1 cellular context compared by ENCODE assay signal in the genomic region with DNA sequence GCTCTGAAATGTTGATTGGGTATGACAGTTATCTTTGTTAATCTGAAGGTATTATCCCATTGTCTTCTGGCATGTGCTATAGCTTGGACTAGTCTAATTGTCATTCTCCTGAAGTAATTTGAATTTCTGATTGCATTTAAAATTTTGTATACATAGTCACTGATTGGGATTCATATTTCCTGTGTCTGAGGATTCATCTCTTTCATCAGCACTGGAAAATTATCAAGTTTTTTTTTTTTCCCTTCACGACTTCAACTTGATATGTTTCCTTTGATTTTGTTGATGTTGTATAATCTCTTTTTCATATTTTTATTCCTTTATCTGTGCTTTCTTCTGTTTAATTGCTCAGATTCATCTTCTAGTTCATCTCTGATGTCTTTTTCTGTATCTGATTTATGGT.
TF ChIP-seq lines count a peak whose summit lies in the region.

No MANE protein-coding gene starts in this region.

TF ChIP-seq in IMR-90, 13 proteins besides CTCF, POLR2A, EP300 and RAD21:
- no peak for TF ChIP-seq MXI1 (IDR thresholded peaks at IDR 0.05; ENCODE audit: borderline replicate concordance, low read depth, low read length)
- TF ChIP-seq SMC3 (IDR thresholded peaks at IDR 0.05; ENCODE audit: low read depth, low read length) = no peak
- TF ChIP-seq MAZ (IDR thresholded peaks at IDR 0.05; ENCODE audit: borderline replicate concordance, low read depth, low read length) = no peak
- TF ChIP-seq, protein P1, sequence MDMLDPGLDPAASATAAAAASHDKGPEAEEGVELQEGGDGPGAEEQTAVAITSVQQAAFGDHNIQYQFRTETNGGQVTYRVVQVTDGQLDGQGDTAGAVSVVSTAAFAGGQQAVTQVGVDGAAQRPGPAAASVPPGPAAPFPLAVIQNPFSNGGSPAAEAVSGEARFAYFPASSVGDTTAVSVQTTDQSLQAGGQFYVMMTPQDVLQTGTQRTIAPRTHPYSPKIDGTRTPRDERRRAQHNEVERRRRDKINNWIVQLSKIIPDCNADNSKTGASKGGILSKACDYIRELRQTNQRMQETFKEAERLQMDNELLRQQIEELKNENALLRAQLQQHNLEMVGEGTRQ (IDR thresholded peaks at IDR 0.05; ENCODE audit: low read depth, low read length) = no peak
- no peak for TF ChIP-seq RCOR1 (IDR thresholded peaks at IDR 0.05; ENCODE audit: insufficient replicate concordance, low read length)
- TF ChIP-seq MAFK (IDR thresholded peaks at IDR 0.05; ENCODE audit: low read depth, low read length) = no peak
- no peak for TF ChIP-seq BHLHE40 (IDR thresholded peaks at IDR 0.05; ENCODE audit: low read depth, low read length)
- TF ChIP-seq, protein P2, sequence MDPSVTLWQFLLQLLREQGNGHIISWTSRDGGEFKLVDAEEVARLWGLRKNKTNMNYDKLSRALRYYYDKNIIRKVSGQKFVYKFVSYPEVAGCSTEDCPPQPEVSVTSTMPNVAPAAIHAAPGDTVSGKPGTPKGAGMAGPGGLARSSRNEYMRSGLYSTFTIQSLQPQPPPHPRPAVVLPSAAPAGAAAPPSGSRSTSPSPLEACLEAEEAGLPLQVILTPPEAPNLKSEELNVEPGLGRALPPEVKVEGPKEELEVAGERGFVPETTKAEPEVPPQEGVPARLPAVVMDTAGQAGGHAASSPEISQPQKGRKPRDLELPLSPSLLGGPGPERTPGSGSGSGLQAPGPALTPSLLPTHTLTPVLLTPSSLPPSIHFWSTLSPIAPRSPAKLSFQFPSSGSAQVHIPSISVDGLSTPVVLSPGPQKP (IDR thresholded peaks at IDR 0.05; ENCODE audit: borderline replicate concordance, low read depth, low read length) = no peak
- no peak for TF ChIP-seq RFX5 (IDR thresholded peaks at IDR 0.05; ENCODE audit: low read depth, low read length)
- no peak for TF ChIP-seq NFE2L2 (IDR thresholded peaks at IDR 0.05; ENCODE audit: low read depth, low read length)
- TF ChIP-seq CEBPB (IDR thresholded peaks at IDR 0.05; ENCODE audit: low read depth, low read length) = no peak
- TF ChIP-seq CHD1 (IDR thresholded peaks at IDR 0.05; ENCODE audit: low read depth, low read length) = no peak
- no peak for TF ChIP-seq FOS (IDR thresholded peaks at IDR 0.05; ENCODE audit: low read depth, low read length)
TF ChIP-seq in IMR-90: peak in this region for 0.
